ENCODE assay signal across 2 cellular contexts in the genomic region with DNA sequence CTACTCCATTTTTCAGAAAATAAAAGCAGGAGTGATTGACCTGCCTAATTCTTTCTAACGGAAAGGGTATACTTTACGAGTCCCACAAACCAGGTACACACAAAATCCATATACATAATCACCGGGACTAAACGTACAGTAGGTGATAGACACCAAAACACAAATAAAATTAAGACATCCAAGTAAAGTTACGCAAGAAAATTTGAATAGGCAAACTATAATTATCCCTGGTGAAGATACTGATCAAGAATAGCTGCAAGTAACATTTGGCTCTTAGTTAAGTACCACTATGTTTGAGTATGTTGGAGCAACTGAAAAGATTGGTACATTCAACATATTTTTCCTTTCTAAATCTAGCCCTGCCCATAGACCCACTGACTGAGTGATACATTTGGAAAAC.
TF ChIP-seq lines count a peak whose summit lies in the region.

No MANE protein-coding gene starts in this region.

TF ChIP-seq in SK-N-SH treated with all-trans-retinoic acid at 6 μM for 48 hours, 23 proteins besides CTCF, POLR2A, EP300 and RAD21 (continued from another document):
- no peak for TF ChIP-seq ESRRG (CRISPR knock-in tag; IDR thresholded peaks at IDR 0.05)
- no peak for TF ChIP-seq ARNTL (CRISPR knock-in tag; IDR thresholded peaks at IDR 0.05; ENCODE audit: borderline replicate concordance, low read depth)
- TF ChIP-seq, protein P1, sequence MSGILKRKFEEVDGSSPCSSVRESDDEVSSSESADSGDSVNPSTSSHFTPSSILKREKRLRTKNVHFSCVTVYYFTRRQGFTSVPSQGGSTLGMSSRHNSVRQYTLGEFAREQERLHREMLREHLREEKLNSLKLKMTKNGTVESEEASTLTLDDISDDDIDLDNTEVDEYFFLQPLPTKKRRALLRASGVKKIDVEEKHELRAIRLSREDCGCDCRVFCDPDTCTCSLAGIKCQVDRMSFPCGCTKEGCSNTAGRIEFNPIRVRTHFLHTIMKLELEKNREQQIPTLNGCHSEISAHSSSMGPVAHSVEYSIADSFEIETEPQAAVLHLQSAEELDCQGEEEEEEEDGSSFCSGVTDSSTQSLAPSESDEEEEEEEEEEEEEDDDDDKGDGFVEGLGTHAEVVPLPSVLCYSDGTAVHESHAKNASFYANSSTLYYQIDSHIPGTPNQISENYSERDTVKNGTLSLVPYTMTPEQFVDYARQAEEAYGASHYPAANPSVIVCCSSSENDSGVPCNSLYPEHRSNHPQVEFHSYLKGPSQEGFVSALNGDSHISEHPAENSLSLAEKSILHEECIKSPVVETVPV (CRISPR knock-in tag; IDR thresholded peaks at IDR 0.05) = no peak
- TF ChIP-seq TCF4 (CRISPR knock-in tag; IDR thresholded peaks at IDR 0.05; ENCODE audit: borderline replicate concordance) = no peak
- no peak for TF ChIP-seq ZNF70 (CRISPR knock-in tag; IDR thresholded peaks at IDR 0.05)
- TF ChIP-seq, protein P2, sequence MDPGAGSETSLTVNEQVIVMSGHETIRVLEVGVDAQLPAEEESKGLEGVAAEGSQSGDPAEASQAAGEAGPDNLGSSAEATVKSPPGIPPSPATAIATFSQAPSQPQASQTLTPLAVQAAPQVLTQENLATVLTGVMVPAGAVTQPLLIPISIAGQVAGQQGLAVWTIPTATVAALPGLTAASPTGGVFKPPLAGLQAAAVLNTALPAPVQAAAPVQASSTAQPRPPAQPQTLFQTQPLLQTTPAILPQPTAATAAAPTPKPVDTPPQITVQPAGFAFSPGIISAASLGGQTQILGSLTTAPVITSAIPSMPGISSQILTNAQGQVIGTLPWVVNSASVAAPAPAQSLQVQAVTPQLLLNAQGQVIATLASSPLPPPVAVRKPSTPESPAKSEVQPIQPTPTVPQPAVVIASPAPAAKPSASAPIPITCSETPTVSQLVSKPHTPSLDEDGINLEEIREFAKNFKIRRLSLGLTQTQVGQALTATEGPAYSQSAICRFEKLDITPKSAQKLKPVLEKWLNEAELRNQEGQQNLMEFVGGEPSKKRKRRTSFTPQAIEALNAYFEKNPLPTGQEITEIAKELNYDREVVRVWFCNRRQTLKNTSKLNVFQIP (CRISPR knock-in tag; IDR thresholded peaks at IDR 0.05; ENCODE audit: borderline replicate concordance, low read depth) = no peak
- no peak for TF ChIP-seq ZFP3 (CRISPR knock-in tag; IDR thresholded peaks at IDR 0.05)
- no peak for TF ChIP-seq ZNF8 (CRISPR knock-in tag; IDR thresholded peaks at IDR 0.05)
- no peak for TF ChIP-seq TOX (CRISPR knock-in tag; IDR thresholded peaks at IDR 0.05; ENCODE audit: borderline replicate concordance)
- TF ChIP-seq SNAI2 (CRISPR knock-in tag; IDR thresholded peaks at IDR 0.05) = no peak
- no peak for TF ChIP-seq CSDC2 (CRISPR knock-in tag; IDR thresholded peaks at IDR 0.05)
- no peak for TF ChIP-seq OSR1 (CRISPR knock-in tag; IDR thresholded peaks at IDR 0.05)
- no peak for TF ChIP-seq PPARA (CRISPR knock-in tag; IDR thresholded peaks at IDR 0.05; ENCODE audit: borderline replicate concordance)
- TF ChIP-seq, protein P3, sequence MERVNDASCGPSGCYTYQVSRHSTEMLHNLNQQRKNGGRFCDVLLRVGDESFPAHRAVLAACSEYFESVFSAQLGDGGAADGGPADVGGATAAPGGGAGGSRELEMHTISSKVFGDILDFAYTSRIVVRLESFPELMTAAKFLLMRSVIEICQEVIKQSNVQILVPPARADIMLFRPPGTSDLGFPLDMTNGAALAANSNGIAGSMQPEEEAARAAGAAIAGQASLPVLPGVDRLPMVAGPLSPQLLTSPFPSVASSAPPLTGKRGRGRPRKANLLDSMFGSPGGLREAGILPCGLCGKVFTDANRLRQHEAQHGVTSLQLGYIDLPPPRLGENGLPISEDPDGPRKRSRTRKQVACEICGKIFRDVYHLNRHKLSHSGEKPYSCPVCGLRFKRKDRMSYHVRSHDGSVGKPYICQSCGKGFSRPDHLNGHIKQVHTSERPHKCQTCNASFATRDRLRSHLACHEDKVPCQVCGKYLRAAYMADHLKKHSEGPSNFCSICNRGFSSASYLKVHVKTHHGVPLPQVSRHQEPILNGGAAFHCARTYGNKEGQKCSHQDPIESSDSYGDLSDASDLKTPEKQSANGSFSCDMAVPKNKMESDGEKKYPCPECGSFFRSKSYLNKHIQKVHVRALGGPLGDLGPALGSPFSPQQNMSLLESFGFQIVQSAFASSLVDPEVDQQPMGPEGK (CRISPR knock-in tag; IDR thresholded peaks at IDR 0.05; ENCODE audit: borderline replicate concordance) = no peak
- TF ChIP-seq GLIS3 (CRISPR knock-in tag; IDR thresholded peaks at IDR 0.05) = no peak
- TF ChIP-seq, protein P4, sequence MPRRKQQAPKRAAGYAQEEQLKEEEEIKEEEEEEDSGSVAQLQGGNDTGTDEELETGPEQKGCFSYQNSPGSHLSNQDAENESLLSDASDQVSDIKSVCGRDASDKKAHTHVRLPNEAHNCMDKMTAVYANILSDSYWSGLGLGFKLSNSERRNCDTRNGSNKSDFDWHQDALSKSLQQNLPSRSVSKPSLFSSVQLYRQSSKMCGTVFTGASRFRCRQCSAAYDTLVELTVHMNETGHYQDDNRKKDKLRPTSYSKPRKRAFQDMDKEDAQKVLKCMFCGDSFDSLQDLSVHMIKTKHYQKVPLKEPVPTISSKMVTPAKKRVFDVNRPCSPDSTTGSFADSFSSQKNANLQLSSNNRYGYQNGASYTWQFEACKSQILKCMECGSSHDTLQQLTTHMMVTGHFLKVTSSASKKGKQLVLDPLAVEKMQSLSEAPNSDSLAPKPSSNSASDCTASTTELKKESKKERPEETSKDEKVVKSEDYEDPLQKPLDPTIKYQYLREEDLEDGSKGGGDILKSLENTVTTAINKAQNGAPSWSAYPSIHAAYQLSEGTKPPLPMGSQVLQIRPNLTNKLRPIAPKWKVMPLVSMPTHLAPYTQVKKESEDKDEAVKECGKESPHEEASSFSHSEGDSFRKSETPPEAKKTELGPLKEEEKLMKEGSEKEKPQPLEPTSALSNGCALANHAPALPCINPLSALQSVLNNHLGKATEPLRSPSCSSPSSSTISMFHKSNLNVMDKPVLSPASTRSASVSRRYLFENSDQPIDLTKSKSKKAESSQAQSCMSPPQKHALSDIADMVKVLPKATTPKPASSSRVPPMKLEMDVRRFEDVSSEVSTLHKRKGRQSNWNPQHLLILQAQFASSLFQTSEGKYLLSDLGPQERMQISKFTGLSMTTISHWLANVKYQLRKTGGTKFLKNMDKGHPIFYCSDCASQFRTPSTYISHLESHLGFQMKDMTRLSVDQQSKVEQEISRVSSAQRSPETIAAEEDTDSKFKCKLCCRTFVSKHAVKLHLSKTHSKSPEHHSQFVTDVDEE (CRISPR knock-in tag; IDR thresholded peaks at IDR 0.05) = no peak
- no peak for TF ChIP-seq ZFP30 (CRISPR knock-in tag; IDR thresholded peaks at IDR 0.05)
TF ChIP-seq in SK-N-SH treated with all-trans-retinoic acid at 6 μM for 48 hours: peak in this region for 0.

TF ChIP-seq in endothelial cell of umbilical vein, 7 proteins besides CTCF, POLR2A, EP300 and RAD21:
- TF ChIP-seq, protein P5, sequence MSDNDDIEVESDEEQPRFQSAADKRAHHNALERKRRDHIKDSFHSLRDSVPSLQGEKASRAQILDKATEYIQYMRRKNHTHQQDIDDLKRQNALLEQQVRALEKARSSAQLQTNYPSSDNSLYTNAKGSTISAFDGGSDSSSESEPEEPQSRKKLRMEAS (IDR thresholded peaks at IDR 0.05; ENCODE audit: insufficient read depth, insufficient read length) = no peak
- TF ChIP-seq FOS (IDR thresholded peaks at IDR 0.05; ENCODE audit: borderline replicate concordance, insufficient read depth, low read length) (no peak), JUN (IDR thresholded peaks at IDR 0.05; ENCODE audit: borderline replicate concordance, insufficient read depth, insufficient read length, low read depth) (no peak), MYC (IDR thresholded peaks at IDR 0.05; ENCODE audit: low read depth, low read length) (no peak), GATA2 (IDR thresholded peaks at IDR 0.05; ENCODE audit: insufficient read depth, insufficient read length, low read depth, low read length) (no peak), EZH2 (IDR thresholded peaks at IDR 0.05; ENCODE audit: borderline replicate concordance, low read depth, low read length, severe bottlenecking) (no peak), POLR2AphosphoS5 (IDR thresholded peaks at IDR 0.05; ENCODE audit: insufficient read depth, low read depth, low read length) (no peak)
